9 cellular contexts compared by ENCODE assay signal in genomic region chr17:39027440-39028035, GRCh38.
DNase-seq lines count a peak whose midpoint lies in the region; ATAC-seq and TF ChIP-seq lines count a peak whose summit lies in the region.
"Had no signal": no experiment of that assay in that cellular context is flagged by ENCODE, and none has a peak within 500 bp of the region (broad histone marks: within the 10 kb centered on the region; RNA-seq: fewer than 3 reads in every experiment).

No MANE protein-coding gene starts in this region.

- H3K4me1 ChIP-seq in heart left ventricle = peaks cover 0 to 14% (median 5%) of the 10 kb centered on the region in 12 donors

- H3K9me3 ChIP-seq in heart left ventricle = no peaks in the 10 kb centered on the region

- peaks cover 10% of the 10 kb centered on the region for H3K27me3 ChIP-seq in BJ (ENCODE audit: control insufficient read depth, insufficient read depth, low read length)
- peaks cover 0 to 8% (median 0%) of the 10 kb centered on the region in 9 donors for H3K27me3 ChIP-seq in heart left ventricle

- H3K27me3 Mint-ChIP-seq in osteocyte (ENCODE audit: unreplicated experiment) = peaks cover 9% of the 10 kb centered on the region

- peaks cover 10% of the 10 kb centered on the region for H3K4me1 Mint-ChIP-seq in osteocyte (ENCODE audit: unreplicated experiment)

- POLR2A ChIA-PET in BJ (lab: Charles Lee) = interaction anchor here (0.5 to 0.6 kb wide), 2 partner anchors 14 to 174 kb away, joined by 3 read pairs; partner anchors contain the start of gene RPL23
- POLR2A ChIA-PET in GM10248 (lab: Yijun Ruan, JAX) = no interaction called here

- DNase-seq in BJ (ENCODE audit: low read depth) (no peak), heart left ventricle (peak in 2 of 5 donors; percentile 19 to 46), osteocyte (ENCODE audit: extremely low spot score, unreplicated experiment) (no peak), NCI-H1930 (lab: John Stamatoyannopoulos, UW) (no peak), RKO (ENCODE audit: low spot score) (no peak), GM10248 (ENCODE audit: extremely low spot score) (no peak)
- DNase-seq: activated CD4-positive, alpha-beta T cell treated with anti-CD3 and anti-CD28 coated beads for 4 hours had no signal

- TF ChIP-seq POLR2A in heart left ventricle (IDR thresholded peaks at IDR 0.05) = no peak

- H3K4me3 ChIP-seq in BJ (ENCODE audit: low read depth, low read length) (peak overlapping the region; percentile 37), heart left ventricle (peak overlapping the region; percentile 13 to 60 (median 52))

- WGBS in heart left ventricle, 4 donors = 22 to 55% (median 29%) methylated on average over 10 to 22 of the region's 22 CpGs

- H3K27ac Mint-ChIP-seq in osteocyte (ENCODE audit: unreplicated experiment) = no peak overlapping the region

- no peaks in the 10 kb centered on the region for H3K9me3 Mint-ChIP-seq in osteocyte (ENCODE audit: unreplicated experiment)

- peak overlapping the region; percentile 68 for H3K4me3 Mint-ChIP-seq in osteocyte (ENCODE audit: unreplicated experiment)

- intact Hi-C loops in heart left ventricle (cut with DNase I) = no loop called here

- H3K36me3 Mint-ChIP-seq in osteocyte (ENCODE audit: unreplicated experiment) = no peaks in the 10 kb centered on the region

- no peaks in the 10 kb centered on the region for H3K36me3 ChIP-seq in BJ (ENCODE audit: control insufficient read depth, insufficient read depth, low read length)
- no peaks in the 10 kb centered on the region for H3K36me3 ChIP-seq in heart left ventricle

- ATAC-seq in heart left ventricle = peak in 3 of 4 donors; percentile 44 to 64 (median 63)
- no peak for ATAC-seq in HG03039 (IDR thresholded peaks at IDR 0.05; ENCODE audit: unreplicated experiment)

- H3K27ac ChIP-seq in VCaP = peak overlapping the region; percentile 42
- H3K27ac ChIP-seq in heart left ventricle = peak overlapping the region in 8 of 12 donors; percentile 12 to 75 (median 62)

- CTCF ChIA-PET in BJ (lab: Yijun Ruan, JAX) = no interaction called here
- CTCF ChIA-PET in GM10248 (lab: Yijun Ruan, JAX) = no interaction called here

- TF ChIP-seq CTCF in BJ (IDR thresholded peaks at IDR 0.05; ENCODE audit: insufficient read depth, low read depth, low read length) = no peak
- TF ChIP-seq CTCF in VCaP (conservative IDR thresholded peaks at IDR 0.05) = no peak
- TF ChIP-seq CTCF in heart left ventricle (IDR thresholded peaks at IDR 0.05) = no peak
- no peak for TF ChIP-seq CTCF in osteocyte (IDR thresholded peaks at IDR 0.05)
- no peak for TF ChIP-seq CTCF in GM10248 (IDR thresholded peaks at IDR 0.05; ENCODE audit: control extremely low read depth, extremely low read depth, low read depth, missing control alignments)
